ENCODE assay signal across 26 cellular contexts in genomic region chr2:157164891-157165290, GRCh38.
"Had no signal": no experiment of that assay in that cellular context is flagged by ENCODE, and none has a peak within 500 bp of the region (broad histone marks: within the 10 kb centered on the region; RNA-seq: fewer than 3 reads in every experiment).

No MANE protein-coding gene starts in this region.

- H3K4me3 ChIP-seq: colonic mucosa, coronary artery, dorsolateral prefrontal cortex, esophagus squamous epithelium, gastrocnemius medialis, gastroesophageal sphincter, heart left ventricle, heart right ventricle had no signal

- H3K4me1 ChIP-seq: colonic mucosa, esophagus squamous epithelium, foreskin keratinocyte, gastrocnemius medialis, gastroesophageal sphincter, heart left ventricle, heart right ventricle had no signal

- H3K9me3 ChIP-seq: colonic mucosa, esophagus squamous epithelium, gastrocnemius medialis, gastroesophageal sphincter had no signal

- DNase-seq: colonic mucosa; cortex of kidney; dermis blood vessel endothelial cell; dorsolateral prefrontal cortex; effector CD4-positive, alpha-beta T cell; effector CD8-positive, alpha-beta T cell; effector memory CD4-positive, alpha-beta T cell; effector memory CD8-positive, alpha-beta T cell; endodermal cell; erythroblast; esophagus squamous epithelium; foreskin fibroblast; foreskin keratinocyte; foreskin melanocyte; gastrocnemius medialis; glutamatergic neuron; head of caudate nucleus; heart left ventricle; heart right ventricle had no signal

- FAIRE-seq: colon, endometrium, endothelial cell of umbilical vein, frontal cortex had no signal

- H3K27me3 ChIP-seq: colonic mucosa, esophagus squamous epithelium, foreskin keratinocyte, gastrocnemius medialis, gastroesophageal sphincter, heart left ventricle, heart right ventricle had no signal

- H3K27ac ChIP-seq: colonic mucosa, coronary artery, dorsolateral prefrontal cortex, epithelial cell of prostate, esophagus squamous epithelium, foreskin keratinocyte, gastrocnemius medialis, gastroesophageal sphincter, heart left ventricle, heart right ventricle had no signal

- H3K36me3 ChIP-seq: colonic mucosa, esophagus squamous epithelium, gastrocnemius medialis, gastroesophageal sphincter, heart left ventricle, heart right ventricle had no signal

- ATAC-seq: effector memory CD8-positive, alpha-beta T cell; foreskin keratinocyte; gastrocnemius medialis; gastroesophageal sphincter; heart right ventricle had no signal
